In genomic region chr17:3542410-3543088, GRCh38 we compare ENCODE assay signal across 15 cellular contexts. TPM values are rescaled to one million over a fixed set of nuclear protein-coding genes. Genes with fewer than 3 reads are reported as not detected.
"Had no signal": no experiment of that assay in that cellular context is flagged by ENCODE, and none has a peak within 500 bp of the region (broad histone marks: within the 10 kb centered on the region; RNA-seq: fewer than 3 reads in every experiment).

No MANE protein-coding gene starts in this region.

- H3K36me3 ChIP-seq: cardiac muscle cell, neutrophil, uterus had no signal

- H3K27me3 ChIP-seq: cardiac muscle cell, foreskin keratinocyte, neutrophil, uterus had no signal

- H3K4me1 ChIP-seq: foreskin keratinocyte, uterus had no signal

- H3K36me3 Mint-ChIP-seq: stimulated activated effector memory CD8-positive, alpha-beta T cell treated with anti-CD3 and anti-CD28 coated beads, Interleukin-12 subunit alpha, Interleukin-12 subunit beta, amount 100 ng/mL, for 72 hours; type B pancreatic cell had no signal

- H3K27ac ChIP-seq: cardiac muscle cell, foreskin keratinocyte, neutrophil, uterus had no signal

- H3K4me3 ChIP-seq: cardiac muscle cell, smooth muscle cell, uterus had no signal

- H3K4me3 Mint-ChIP-seq: stimulated activated effector memory CD8-positive, alpha-beta T cell treated with anti-CD3 and anti-CD28 coated beads, Interleukin-12 subunit alpha, Interleukin-12 subunit beta, amount 100 ng/mL, for 72 hours; stimulated activated naive CD8-positive, alpha-beta T cell treated with anti-CD3 and anti-CD28 coated beads, Interleukin-15, Interleukin-2, amounts not matched to agents 100 ng/mL and 50 ng/mL, for 24 hours; type B pancreatic cell had no signal

- H3K9me3 ChIP-seq: neutrophil, uterus had no signal

- ATAC-seq: foreskin keratinocyte; stimulated activated effector memory CD8-positive, alpha-beta T cell treated with anti-CD3 and anti-CD28 coated beads, Interleukin-12 subunit alpha, Interleukin-12 subunit beta, amount 100 ng/mL, for 72 hours had no signal

- H3K9me3 Mint-ChIP-seq: nephron; stimulated activated effector memory CD8-positive, alpha-beta T cell treated with anti-CD3 and anti-CD28 coated beads, Interleukin-12 subunit alpha, Interleukin-12 subunit beta, amount 100 ng/mL, for 72 hours; stimulated activated naive CD8-positive, alpha-beta T cell treated with anti-CD3 and anti-CD28 coated beads, Interleukin-15, Interleukin-2, amounts not matched to agents 100 ng/mL and 50 ng/mL, for 24 hours; type B pancreatic cell had no signal

- H3K27ac Mint-ChIP-seq: stimulated activated effector memory CD8-positive, alpha-beta T cell treated with anti-CD3 and anti-CD28 coated beads, Interleukin-12 subunit alpha, Interleukin-12 subunit beta, amount 100 ng/mL, for 72 hours; stimulated activated naive CD8-positive, alpha-beta T cell treated with anti-CD3 and anti-CD28 coated beads, Interleukin-15, Interleukin-2, amounts not matched to agents 100 ng/mL and 50 ng/mL, for 24 hours; type B pancreatic cell had no signal

- DNase-seq: dermis blood vessel endothelial cell; foreskin keratinocyte; kidney glomerular epithelial cell; mammary epithelial cell; right cardiac atrium; stimulated activated CD4-positive, alpha-beta T cell treated with anti-CD3 and anti-CD28 coated beads, Interleukin-4, amount 100 ng/mL, for 1 hour; stimulated activated CD8-positive, alpha-beta memory T cell treated with anti-CD3 and anti-CD28 coated beads, Interleukin-4, amount 100 ng/mL, for 48 hours; uterus had no signal

RNA-seq across cellular contexts. Expression of gene TRPV3, which starts 15.1 kb away (rescaled TPM):
- total RNA-seq: dermis blood vessel endothelial cell had no signal
